Comparison of ENCODE assay signal across 30 cellular contexts in genomic region chr4:150390531-150390910, GRCh38.
"Had no signal": no experiment of that assay in that cellular context is flagged by ENCODE, and none has a peak within 500 bp of the region (broad histone marks: within the 10 kb centered on the region; RNA-seq: fewer than 3 reads in every experiment).

No MANE protein-coding gene starts in this region.

- H3K9ac ChIP-seq: parathyroid adenoma had no signal

- H3K27ac ChIP-seq: neutrophil, ovary, parathyroid adenoma, psoas muscle, right lobe of liver, sigmoid colon, stomach, thoracic aorta, thyroid gland, tibial nerve, upper lobe of left lung, vagina had no signal

- H3K36me3 ChIP-seq: neutrophil, ovary, right lobe of liver, sigmoid colon, stomach, thoracic aorta, thyroid gland, upper lobe of left lung, vagina had no signal

- H2AFZ ChIP-seq: parathyroid adenoma had no signal

- H3K9me3 Mint-ChIP-seq: natural killer cell treated with Interleukin-12 subunit alpha and Interleukin-12 subunit beta and Interleukin-15 and Interleukin-18, amount 100 ng/mL, for 72 hours had no signal

- ATAC-seq: natural killer cell treated with Interleukin-12 subunit alpha and Interleukin-12 subunit beta and Interleukin-15 and Interleukin-18, amount 100 ng/mL, for 72 hours; psoas muscle; right cardiac atrium; stimulated activated naive B cell treated with anti-CD40 and anti-IgM and Interleukin-4, amounts not matched to agents 10 μg/mL and 1 μg/mL and 100 μg/mL, for 72 hours had no signal

- H3K4me3 ChIP-seq: ovary, psoas muscle, right lobe of liver, sigmoid colon, stomach, thoracic aorta, thyroid gland, tibial nerve, upper lobe of left lung, vagina had no signal

- H3K9me3 ChIP-seq: neutrophil, ovary, right lobe of liver, thyroid gland, vagina had no signal

- H3K27me3 Mint-ChIP-seq: natural killer cell treated with Interleukin-12 subunit alpha and Interleukin-12 subunit beta and Interleukin-15 and Interleukin-18, amount 100 ng/mL, for 72 hours; progenitor cell of endocrine pancreas; stimulated activated naive B cell treated with anti-CD40 and anti-IgM and Interleukin-4, amounts not matched to agents 10 μg/mL and 1 μg/mL and 100 μg/mL, for 72 hours; stimulated activated naive CD8-positive, alpha-beta T cell treated with anti-CD3 and anti-CD28 coated beads, Interleukin-15, Interleukin-2, amounts not matched to agents 100 ng/mL and 50 ng/mL, for 24 hours had no signal

- H3K4me3 Mint-ChIP-seq: natural killer cell treated with Interleukin-12 subunit alpha and Interleukin-12 subunit beta and Interleukin-15 and Interleukin-18, amount 100 ng/mL, for 72 hours; nephron progenitor cell; neural crest cell; stimulated activated effector memory CD8-positive, alpha-beta T cell treated with anti-CD3 and anti-CD28 coated beads, Interleukin-12 subunit alpha, Interleukin-12 subunit beta, amount 100 ng/mL, for 72 hours; stimulated activated naive B cell treated with anti-CD40 and anti-IgM and Interleukin-4, amounts not matched to agents 10 μg/mL and 1 μg/mL and 100 μg/mL, for 72 hours; stimulated activated naive CD8-positive, alpha-beta T cell treated with anti-CD3 and anti-CD28 coated beads, Interleukin-15, Interleukin-2, amounts not matched to agents 100 ng/mL and 50 ng/mL, for 24 hours had no signal

- H3K79me2 ChIP-seq: parathyroid adenoma had no signal

- DNase-seq: nephron progenitor cell; nucleus accumbens; ovary; posterior cingulate gyrus; psoas muscle; right cardiac atrium; right lobe of liver; sigmoid colon; small intestine; stimulated activated CD4-positive, alpha-beta T cell treated with anti-CD3 and anti-CD28 coated beads, Interleukin-15, amount 100 ng/mL, for 24 hours; stimulated activated CD4-positive, alpha-beta T cell treated with anti-CD3 and anti-CD28 coated beads, Interleukin-2, amount 100 ng/mL, for 24 hours; stimulated activated CD4-positive, alpha-beta T cell treated with anti-CD3 and anti-CD28 coated beads, Interleukin-2, amount 100 ng/mL, for 48 hours; stimulated activated CD4-positive, alpha-beta T cell treated with anti-CD3 and anti-CD28 coated beads, Interleukin-4, amount 100 ng/mL, for 24 hours; stimulated activated naive B cell treated with anti-CD40 and anti-IgM and Interleukin-4, amounts not matched to agents 10 μg/mL and 1 μg/mL and 100 μg/mL, for 72 hours; stimulated activated naive CD4-positive, alpha-beta T cell treated with Interleukin-2 at 50 U/mL for 16 hours; stomach; thyroid gland; trophoblast cell; upper lobe of left lung had no signal

- H3K4me1 ChIP-seq: parathyroid adenoma, psoas muscle, right lobe of liver, stomach, upper lobe of left lung had no signal

- FAIRE-seq: small intestine, urothelium cell line had no signal

- H3K27ac Mint-ChIP-seq: natural killer cell treated with Interleukin-12 subunit alpha and Interleukin-12 subunit beta and Interleukin-15 and Interleukin-18, amount 100 ng/mL, for 72 hours; nephron progenitor cell; progenitor cell of endocrine pancreas; stimulated activated effector memory CD8-positive, alpha-beta T cell treated with anti-CD3 and anti-CD28 coated beads, Interleukin-12 subunit alpha, Interleukin-12 subunit beta, amount 100 ng/mL, for 72 hours; stimulated activated naive B cell treated with anti-CD40 and anti-IgM and Interleukin-4, amounts not matched to agents 10 μg/mL and 1 μg/mL and 100 μg/mL, for 72 hours; stimulated activated naive CD8-positive, alpha-beta T cell treated with anti-CD3 and anti-CD28 coated beads, Interleukin-15, Interleukin-2, amounts not matched to agents 100 ng/mL and 50 ng/mL, for 24 hours had no signal

- H3K27me3 ChIP-seq: neutrophil, ovary, right lobe of liver, sigmoid colon, stomach, thyroid gland, tibial nerve, upper lobe of left lung, vagina had no signal
